ENCODE assay signal across 26 cellular contexts in genomic region chr9:82621446-82621845, GRCh38.
DNase-seq lines count a peak whose midpoint lies in the region; ATAC-seq, FAIRE-seq and TF ChIP-seq lines count a peak whose summit lies in the region.
"Had no signal": no experiment of that assay in that cellular context is flagged by ENCODE, and none has a peak within 500 bp of the region (broad histone marks: within the 10 kb centered on the region; RNA-seq: fewer than 3 reads in every experiment).

No MANE protein-coding gene starts in this region.

- no peak overlapping the region for H3K4me3 ChIP-seq in bronchial epithelial cell (ENCODE audit: low read depth, low read length)
- H3K4me3 ChIP-seq: adrenal gland, cardiac muscle cell, right atrium auricular region, spleen, thyroid gland had no signal

- ATAC-seq in GM19035 (IDR thresholded peaks at IDR 0.05; ENCODE audit: unreplicated experiment) (no peak), GM21576 (IDR thresholded peaks at IDR 0.05; ENCODE audit: unreplicated experiment) (no peak)
- ATAC-seq: activated CD8-positive, alpha-beta T cell treated with anti-CD3 and anti-CD28 coated beads, Interleukin-2, amount 10 ng/mL, durations not matched to agents 7 days and 5 days; T-cell had no signal

- H3K27ac Mint-ChIP-seq in glutamatergic neuron (ENCODE audit: unreplicated experiment): no peak overlapping the region
- H3K27ac Mint-ChIP-seq: activated CD8-positive, alpha-beta T cell treated with anti-CD3 and anti-CD28 coated beads, Interleukin-2, amount 10 ng/mL, durations not matched to agents 7 days and 5 days; CD4-positive, CD25-positive, alpha-beta regulatory T cell; memory B cell; stimulated activated naive CD8-positive, alpha-beta T cell treated with anti-CD3 and anti-CD28 coated beads, Interleukin-15, Interleukin-2, amounts not matched to agents 100 ng/mL and 50 ng/mL, for 24 hours; T-cell had no signal

- H3K36me3 Mint-ChIP-seq in glutamatergic neuron (ENCODE audit: unreplicated experiment): no peaks in the 10 kb centered on the region
- H3K36me3 Mint-ChIP-seq: CD4-positive, CD25-positive, alpha-beta regulatory T cell; memory B cell; T-cell had no signal

- no peaks in the 10 kb centered on the region for H3K27me3 ChIP-seq in bronchial epithelial cell (ENCODE audit: control insufficient read depth, insufficient read depth, low read length)
- H3K27me3 ChIP-seq: adrenal gland, cardiac muscle cell, right atrium auricular region, spleen, thyroid gland had no signal

- H3K36me3 ChIP-seq in bronchial epithelial cell (ENCODE audit: control insufficient read depth, insufficient read depth, low read length): no peaks in the 10 kb centered on the region
- H3K36me3 ChIP-seq: adrenal gland, cardiac muscle cell, right atrium auricular region, spleen, thyroid gland had no signal

- DNase-seq in DMS153 (lab: John Stamatoyannopoulos, UW): peak; percentile 90
- DNase-seq in HS-5 (ENCODE audit: low read depth): peak; percentile 2
- DNase-seq in NCI-H2227 (lab: John Stamatoyannopoulos, UW; ENCODE audit: unreplicated experiment): peak; percentile 4
- peak; percentile 69 for DNase-seq in bronchial epithelial cell (ENCODE audit: low read depth)
- DNase-seq in glutamatergic neuron: no peak
- DNase-seq in iPS-NIHi7 (ENCODE audit: extremely low spot score): no peak
- DNase-seq: activated CD4-positive, alpha-beta T cell treated with anti-CD3 and anti-CD28 coated beads for 1 hour; activated CD8-positive, alpha-beta T cell treated with anti-CD3 and anti-CD28 coated beads, Interleukin-2, amount 10 ng/mL, durations not matched to agents 7 days and 5 days; activated gamma-delta T cell treated with Interleukin-2 at 50 U/mL for 16 hours; adrenal gland; CD4-positive, CD25-positive, alpha-beta regulatory T cell; DMS 273 treated with DMSO at 0.1 percent for 48 hours; GF-D8; NCI-H524 treated with DMSO at 0.1 percent for 48 hours; OCI-M1; SIG-M5; spleen; T-cell; thyroid gland had no signal

- no peak overlapping the region for H3K4me3 Mint-ChIP-seq in glutamatergic neuron (ENCODE audit: unreplicated experiment)
- H3K4me3 Mint-ChIP-seq: activated CD8-positive, alpha-beta T cell treated with anti-CD3 and anti-CD28 coated beads, Interleukin-2, amount 10 ng/mL, durations not matched to agents 7 days and 5 days; CD4-positive, CD25-positive, alpha-beta regulatory T cell; memory B cell; stimulated activated naive CD8-positive, alpha-beta T cell treated with anti-CD3 and anti-CD28 coated beads, Interleukin-15, Interleukin-2, amounts not matched to agents 100 ng/mL and 50 ng/mL, for 24 hours; T-cell had no signal

- no peaks in the 10 kb centered on the region for H3K4me1 Mint-ChIP-seq in glutamatergic neuron (ENCODE audit: low read depth, unreplicated experiment)
- H3K4me1 Mint-ChIP-seq: CD4-positive, CD25-positive, alpha-beta regulatory T cell; memory B cell; T-cell had no signal

- peaks cover 2% of the 10 kb centered on the region for H3K9me3 Mint-ChIP-seq in glutamatergic neuron (ENCODE audit: unreplicated experiment)

- H3K27me3 Mint-ChIP-seq in glutamatergic neuron (ENCODE audit: unreplicated experiment): no peaks in the 10 kb centered on the region
- H3K27me3 Mint-ChIP-seq: CD4-positive, CD25-positive, alpha-beta regulatory T cell; stimulated activated naive CD8-positive, alpha-beta T cell treated with anti-CD3 and anti-CD28 coated beads, Interleukin-15, Interleukin-2, amounts not matched to agents 100 ng/mL and 50 ng/mL, for 24 hours; T-cell had no signal

- TF ChIP-seq CTCF in bronchial epithelial cell (IDR thresholded peaks at IDR 0.05; ENCODE audit: insufficient read depth, low read length, severe bottlenecking) (no peak), glutamatergic neuron (IDR thresholded peaks at IDR 0.05; ENCODE audit: partially characterized antibody, unreplicated experiment) (no peak)

- FAIRE-seq in bronchial epithelial cell (lab: Jason Lieb, UNC): no peak
- FAIRE-seq: endometrium had no signal

Comparison
In these comparisons a context has a peak if more than half of its experiments do, and no peak if none do; other contexts are left out.
1. DNase-seq: peak in DMS153 (single experiment), HS-5 (single experiment), NCI-H2227 (single experiment) and bronchial epithelial cell (single experiment); none in glutamatergic neuron (single experiment) and iPS-NIHi7 (single experiment).